17 cellular contexts compared by ENCODE assay signal in genomic region chr17:72466606-72467005, GRCh38.
DNase-seq lines count a peak whose midpoint lies in the region; ATAC-seq and TF ChIP-seq lines count a peak whose summit lies in the region.
"Had no signal": no experiment of that assay in that cellular context is flagged by ENCODE, and none has a peak within 500 bp of the region (broad histone marks: within the 10 kb centered on the region; RNA-seq: fewer than 3 reads in every experiment).

No MANE protein-coding gene starts in this region.

- H3K27me3 ChIP-seq in SK-N-SH (ENCODE audit: insufficient read depth) (no peaks in the 10 kb centered on the region), mucosa of rectum (ENCODE audit: control insufficient read depth in 2 of 2, insufficient read depth in 2 of 2, low read length in 2 of 2) (no peaks in the 10 kb centered on the region)

- H3F3A ChIP-seq in SK-N-SH (replicated peaks; ENCODE audit: insufficient read depth): peaks cover 15% of the 10 kb centered on the region

- no peak overlapping the region for H2AFZ ChIP-seq in SK-N-SH (ENCODE audit: low read depth)
- H2AFZ ChIP-seq: GM23338 had no signal

- TF ChIP-seq EP300 in SK-N-SH (IDR thresholded peaks at IDR 0.05; ENCODE audit: borderline replicate concordance in 1 of 2, low read depth in 1 of 2, low read length in 1 of 2): no peak

- DNase-seq in SK-N-SH (no peak), ureter (ENCODE audit: low spot score) (no peak), putamen (ENCODE audit: low spot score) (no peak), NAMALWA (ENCODE audit: low spot score) (no peak)
- DNase-seq: cerebellar nuclear complex; head of caudate nucleus; NCI-H1694; NCI-H774; right cardiac atrium; stimulated activated CD4-positive, alpha-beta T cell treated with anti-CD3 and anti-CD28 coated beads, Interleukin-4, amount 100 ng/mL, for 4 hours; WERI-Rb-1 had no signal

- no peaks in the 10 kb centered on the region for H4K20me1 ChIP-seq in SK-N-SH (ENCODE audit: insufficient read depth)

- H3K9ac ChIP-seq in SK-N-SH: peak overlapping the region; percentile 4; the same call in 1 of the 2 replicates
- peak overlapping the region in 1 of 2 donors; percentile 54 for H3K9ac ChIP-seq in mucosa of rectum (ENCODE audit: low read depth in 1 of 2, low read length in 2 of 2)

- no peaks in the 10 kb centered on the region for H3K36me3 ChIP-seq in SK-N-SH (replicated peaks in 1 of 2; ENCODE audit: control insufficient read depth in 1 of 2, insufficient read depth in 2 of 2, low read length in 1 of 2)
- no peaks in the 10 kb centered on the region for H3K36me3 ChIP-seq in mucosa of rectum (ENCODE audit: control insufficient read depth in 2 of 2, insufficient read depth in 2 of 2, low read length in 2 of 2)
- H3K36me3 ChIP-seq: WERI-Rb-1 had no signal

- peaks cover 10% of the 10 kb centered on the region for H3K79me2 ChIP-seq in SK-N-SH (ENCODE audit: insufficient read depth)

- TF ChIP-seq RAD21 in SK-N-SH (IDR thresholded peaks at IDR 0.05; ENCODE audit: low read length): no peak

- ATAC-seq in GM18909 (IDR thresholded peaks at IDR 0.05; ENCODE audit: poor library complexity, unreplicated experiment): peak; percentile 10
- ATAC-seq in HG03095 (IDR thresholded peaks at IDR 0.05; ENCODE audit: unreplicated experiment): peak; percentile 5
- ATAC-seq in HG02571 (IDR thresholded peaks at IDR 0.05; ENCODE audit: unreplicated experiment): no peak
- ATAC-seq: natural killer cell treated with Interleukin-12 subunit alpha and Interleukin-12 subunit beta and Interleukin-15 and Interleukin-18, amount 100 ng/mL, for 72 hours had no signal

- H3K4me3 ChIP-seq in SK-N-SH (ENCODE audit: low read depth in 2 of 2, low read length in 1 of 2) (no peak overlapping the region), mucosa of rectum (ENCODE audit: low read length in 2 of 2) (no peak overlapping the region)
- H3K4me3 ChIP-seq: GM23338 had no signal

- no peaks in the 10 kb centered on the region for H3K9me2 ChIP-seq in SK-N-SH

- POLR2A ChIA-PET in SK-N-SH (lab: Yijun Ruan, JAX): no interaction called here

- H3K9me3 ChIP-seq in SK-N-SH: no peaks in the 10 kb centered on the region
- H3K9me3 ChIP-seq in mucosa of rectum (ENCODE audit: control insufficient read depth in 2 of 2, low read length in 2 of 2): no peaks in the 10 kb centered on the region

- H3K27ac ChIP-seq in SK-N-SH (ENCODE audit: low read depth in 2 of 2, low read length in 1 of 2) (peak overlapping the region in 1 of 2 experiments; percentile 93; a peak in 2 of 4 replicates), mucosa of rectum (ENCODE audit: low read depth in 2 of 2, low read length in 2 of 2) (peak overlapping the region; percentile 90)
- H3K27ac ChIP-seq: WERI-Rb-1 had no signal

- 0 out of 2 replicates have a peak overlapping the region, but pooled peaks have one; percentile 74 for H3K4me2 ChIP-seq in SK-N-SH
- H3K4me2 ChIP-seq: GM23338 had no signal

- H3K4me1 ChIP-seq in SK-N-SH (ENCODE audit: control insufficient read depth in 1 of 2, insufficient read depth in 2 of 2, low read depth in 1 of 2, low read length in 1 of 2): peaks cover 2 to 12% of the 10 kb centered on the region in 2 experiments; a peak in 3 of 4 replicates
- peaks cover 58 to 78% of the 10 kb centered on the region in 2 donors for H3K4me1 ChIP-seq in mucosa of rectum (ENCODE audit: control insufficient read depth in 2 of 2, insufficient read depth in 2 of 2, low read length in 2 of 2)

- 94% methylated on average over 3 of the region's 3 CpGs for WGBS in SK-N-SH (ENCODE audit: low lambda C conversion rate)

- CTCF ChIA-PET in SK-N-SH (lab: Yijun Ruan, JAX): no interaction called here

- no peak for TF ChIP-seq CTCF in SK-N-SH (IDR thresholded peaks at IDR 0.05)

TF ChIP-seq in SK-N-SH, 30 proteins besides CTCF, POLR2A, EP300 and RAD21:
- no peak for TF ChIP-seq TCF12 (IDR thresholded peaks at IDR 0.05)
- TF ChIP-seq CHD2 (IDR thresholded peaks at IDR 0.05; ENCODE audit: low read length, partially characterized antibody): no peak
- TF ChIP-seq NFIC (IDR thresholded peaks at IDR 0.05; ENCODE audit: borderline replicate concordance): no peak
- no peak for TF ChIP-seq NRF1 (IDR thresholded peaks at IDR 0.05; ENCODE audit: low read depth, low read length)
- no peak for TF ChIP-seq ELF1 (IDR thresholded peaks at IDR 0.05)
- no peak for TF ChIP-seq TAF1 (IDR thresholded peaks at IDR 0.05; ENCODE audit: borderline replicate concordance, low read depth, low read length)
- no peak for TF ChIP-seq FOXJ3 (CRISPR knock-in tag; IDR thresholded peaks at IDR 0.05)
- no peak for TF ChIP-seq TEAD4 (IDR thresholded peaks at IDR 0.05; ENCODE audit: borderline replicate concordance, insufficient read depth)
- no peak for TF ChIP-seq FOXM1 (IDR thresholded peaks at IDR 0.05; ENCODE audit: low read depth)
- no peak for TF ChIP-seq EZH2phosphoT487 (IDR thresholded peaks at IDR 0.05; ENCODE audit: borderline replicate concordance, low read depth)
- no peak for TF ChIP-seq ZBTB33 (IDR thresholded peaks at IDR 0.05; ENCODE audit: borderline replicate concordance, low read depth)
- TF ChIP-seq MXI1 (IDR thresholded peaks at IDR 0.05; ENCODE audit: low read depth, low read length): no peak
- TF ChIP-seq GABPA (IDR thresholded peaks at IDR 0.05; ENCODE audit: low read depth): no peak
- TF ChIP-seq USF2 (IDR thresholded peaks at IDR 0.05; ENCODE audit: borderline replicate concordance, low read depth, low read length): no peak
- no peak for TF ChIP-seq RCOR1 (IDR thresholded peaks at IDR 0.05; ENCODE audit: low read length)
- TF ChIP-seq GATA2 (CRISPR knock-in tag; IDR thresholded peaks at IDR 0.05): no peak
- TF ChIP-seq PBX3 (IDR thresholded peaks at IDR 0.05): no peak
